1 cellular context compared by ENCODE assay signal in the genomic region with DNA sequence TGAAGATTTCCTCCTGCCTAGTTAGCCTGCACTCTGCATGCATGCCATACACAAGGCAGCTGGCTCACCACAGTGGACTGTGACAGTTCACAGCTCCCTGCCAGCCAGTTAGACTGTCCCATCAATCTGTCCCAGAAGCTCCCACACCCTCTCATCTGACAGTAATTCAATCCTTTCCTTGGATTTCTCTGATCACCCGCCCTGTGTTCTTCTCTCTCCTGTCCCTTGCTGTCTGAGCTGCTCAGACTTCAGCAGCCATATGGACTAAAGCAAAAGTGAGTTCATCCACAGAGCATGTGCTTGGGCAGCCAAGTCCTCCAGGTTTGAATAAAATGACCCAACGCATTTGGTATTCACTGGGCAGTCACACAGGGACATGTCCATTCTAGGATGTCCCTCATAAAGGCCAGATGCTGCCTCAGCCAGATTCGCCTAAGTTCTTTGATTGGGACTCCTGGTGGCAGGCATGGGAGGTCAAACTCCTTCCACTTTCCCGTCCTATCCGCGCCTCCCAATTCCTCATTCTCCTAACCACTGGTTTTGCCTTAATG.
TF ChIP-seq lines count a peak whose summit lies in the region.

No MANE protein-coding gene starts in this region.

TF ChIP-seq in IMR-90, 13 proteins besides CTCF, POLR2A, EP300 and RAD21:
- no peak for TF ChIP-seq CEBPB (IDR thresholded peaks at IDR 0.05; ENCODE audit: low read depth, low read length)
- no peak for TF ChIP-seq CHD1 (IDR thresholded peaks at IDR 0.05; ENCODE audit: low read depth, low read length)
- TF ChIP-seq NFE2L2 (IDR thresholded peaks at IDR 0.05; ENCODE audit: low read depth, low read length), result no peak
- TF ChIP-seq MAFK (IDR thresholded peaks at IDR 0.05; ENCODE audit: low read depth, low read length), result no peak
- TF ChIP-seq RCOR1 (IDR thresholded peaks at IDR 0.05; ENCODE audit: insufficient replicate concordance, low read length), result no peak
- no peak for TF ChIP-seq MXI1 (IDR thresholded peaks at IDR 0.05; ENCODE audit: borderline replicate concordance, low read depth, low read length)
- TF ChIP-seq RFX5 (IDR thresholded peaks at IDR 0.05; ENCODE audit: low read depth, low read length), result no peak
- no peak for TF ChIP-seq FOS (IDR thresholded peaks at IDR 0.05; ENCODE audit: low read depth, low read length)
- no peak for TF ChIP-seq MAZ (IDR thresholded peaks at IDR 0.05; ENCODE audit: borderline replicate concordance, low read depth, low read length)
- TF ChIP-seq ELK1 (IDR thresholded peaks at IDR 0.05; ENCODE audit: borderline replicate concordance, low read depth, low read length), result no peak
- no peak for TF ChIP-seq BHLHE40 (IDR thresholded peaks at IDR 0.05; ENCODE audit: low read depth, low read length)
- TF ChIP-seq SMC3 (IDR thresholded peaks at IDR 0.05; ENCODE audit: low read depth, low read length), result no peak
- no peak for TF ChIP-seq USF2 (IDR thresholded peaks at IDR 0.05; ENCODE audit: low read depth, low read length)
